ENCODE assay signal across 1 cellular context in the genomic region with DNA sequence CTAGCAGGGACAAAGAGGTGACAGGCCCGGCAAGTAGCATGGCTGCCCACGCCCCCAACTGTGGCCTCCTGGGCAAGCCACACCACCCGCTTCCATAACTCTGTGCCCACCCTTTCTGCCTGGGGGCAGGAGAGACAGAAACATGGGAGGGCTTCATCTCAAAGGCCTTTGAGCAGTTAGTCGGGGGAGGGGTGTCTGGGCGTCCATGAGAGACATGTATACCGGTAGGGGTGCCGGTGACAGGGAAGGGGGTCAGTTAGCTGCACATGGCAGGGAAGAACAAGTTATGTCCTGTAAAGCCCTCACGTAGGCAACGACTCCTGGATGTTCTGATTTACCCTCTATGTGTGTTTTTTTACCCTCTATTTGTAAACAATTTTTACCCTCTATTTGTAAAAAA.
TF ChIP-seq lines count a peak whose summit lies in the region.

No MANE protein-coding gene starts in this region.

TF ChIP-seq in GM23338, 12 proteins besides CTCF, POLR2A, EP300 and RAD21 (continued from another document):
- TF ChIP-seq, protein P1, sequence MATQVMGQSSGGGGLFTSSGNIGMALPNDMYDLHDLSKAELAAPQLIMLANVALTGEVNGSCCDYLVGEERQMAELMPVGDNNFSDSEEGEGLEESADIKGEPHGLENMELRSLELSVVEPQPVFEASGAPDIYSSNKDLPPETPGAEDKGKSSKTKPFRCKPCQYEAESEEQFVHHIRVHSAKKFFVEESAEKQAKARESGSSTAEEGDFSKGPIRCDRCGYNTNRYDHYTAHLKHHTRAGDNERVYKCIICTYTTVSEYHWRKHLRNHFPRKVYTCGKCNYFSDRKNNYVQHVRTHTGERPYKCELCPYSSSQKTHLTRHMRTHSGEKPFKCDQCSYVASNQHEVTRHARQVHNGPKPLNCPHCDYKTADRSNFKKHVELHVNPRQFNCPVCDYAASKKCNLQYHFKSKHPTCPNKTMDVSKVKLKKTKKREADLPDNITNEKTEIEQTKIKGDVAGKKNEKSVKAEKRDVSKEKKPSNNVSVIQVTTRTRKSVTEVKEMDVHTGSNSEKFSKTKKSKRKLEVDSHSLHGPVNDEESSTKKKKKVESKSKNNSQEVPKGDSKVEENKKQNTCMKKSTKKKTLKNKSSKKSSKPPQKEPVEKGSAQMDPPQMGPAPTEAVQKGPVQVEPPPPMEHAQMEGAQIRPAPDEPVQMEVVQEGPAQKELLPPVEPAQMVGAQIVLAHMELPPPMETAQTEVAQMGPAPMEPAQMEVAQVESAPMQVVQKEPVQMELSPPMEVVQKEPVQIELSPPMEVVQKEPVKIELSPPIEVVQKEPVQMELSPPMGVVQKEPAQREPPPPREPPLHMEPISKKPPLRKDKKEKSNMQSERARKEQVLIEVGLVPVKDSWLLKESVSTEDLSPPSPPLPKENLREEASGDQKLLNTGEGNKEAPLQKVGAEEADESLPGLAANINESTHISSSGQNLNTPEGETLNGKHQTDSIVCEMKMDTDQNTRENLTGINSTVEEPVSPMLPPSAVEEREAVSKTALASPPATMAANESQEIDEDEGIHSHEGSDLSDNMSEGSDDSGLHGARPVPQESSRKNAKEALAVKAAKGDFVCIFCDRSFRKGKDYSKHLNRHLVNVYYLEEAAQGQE (IDR thresholded peaks at IDR 0.05; ENCODE audit: unreplicated experiment): no peak
- TF ChIP-seq, protein P2, sequence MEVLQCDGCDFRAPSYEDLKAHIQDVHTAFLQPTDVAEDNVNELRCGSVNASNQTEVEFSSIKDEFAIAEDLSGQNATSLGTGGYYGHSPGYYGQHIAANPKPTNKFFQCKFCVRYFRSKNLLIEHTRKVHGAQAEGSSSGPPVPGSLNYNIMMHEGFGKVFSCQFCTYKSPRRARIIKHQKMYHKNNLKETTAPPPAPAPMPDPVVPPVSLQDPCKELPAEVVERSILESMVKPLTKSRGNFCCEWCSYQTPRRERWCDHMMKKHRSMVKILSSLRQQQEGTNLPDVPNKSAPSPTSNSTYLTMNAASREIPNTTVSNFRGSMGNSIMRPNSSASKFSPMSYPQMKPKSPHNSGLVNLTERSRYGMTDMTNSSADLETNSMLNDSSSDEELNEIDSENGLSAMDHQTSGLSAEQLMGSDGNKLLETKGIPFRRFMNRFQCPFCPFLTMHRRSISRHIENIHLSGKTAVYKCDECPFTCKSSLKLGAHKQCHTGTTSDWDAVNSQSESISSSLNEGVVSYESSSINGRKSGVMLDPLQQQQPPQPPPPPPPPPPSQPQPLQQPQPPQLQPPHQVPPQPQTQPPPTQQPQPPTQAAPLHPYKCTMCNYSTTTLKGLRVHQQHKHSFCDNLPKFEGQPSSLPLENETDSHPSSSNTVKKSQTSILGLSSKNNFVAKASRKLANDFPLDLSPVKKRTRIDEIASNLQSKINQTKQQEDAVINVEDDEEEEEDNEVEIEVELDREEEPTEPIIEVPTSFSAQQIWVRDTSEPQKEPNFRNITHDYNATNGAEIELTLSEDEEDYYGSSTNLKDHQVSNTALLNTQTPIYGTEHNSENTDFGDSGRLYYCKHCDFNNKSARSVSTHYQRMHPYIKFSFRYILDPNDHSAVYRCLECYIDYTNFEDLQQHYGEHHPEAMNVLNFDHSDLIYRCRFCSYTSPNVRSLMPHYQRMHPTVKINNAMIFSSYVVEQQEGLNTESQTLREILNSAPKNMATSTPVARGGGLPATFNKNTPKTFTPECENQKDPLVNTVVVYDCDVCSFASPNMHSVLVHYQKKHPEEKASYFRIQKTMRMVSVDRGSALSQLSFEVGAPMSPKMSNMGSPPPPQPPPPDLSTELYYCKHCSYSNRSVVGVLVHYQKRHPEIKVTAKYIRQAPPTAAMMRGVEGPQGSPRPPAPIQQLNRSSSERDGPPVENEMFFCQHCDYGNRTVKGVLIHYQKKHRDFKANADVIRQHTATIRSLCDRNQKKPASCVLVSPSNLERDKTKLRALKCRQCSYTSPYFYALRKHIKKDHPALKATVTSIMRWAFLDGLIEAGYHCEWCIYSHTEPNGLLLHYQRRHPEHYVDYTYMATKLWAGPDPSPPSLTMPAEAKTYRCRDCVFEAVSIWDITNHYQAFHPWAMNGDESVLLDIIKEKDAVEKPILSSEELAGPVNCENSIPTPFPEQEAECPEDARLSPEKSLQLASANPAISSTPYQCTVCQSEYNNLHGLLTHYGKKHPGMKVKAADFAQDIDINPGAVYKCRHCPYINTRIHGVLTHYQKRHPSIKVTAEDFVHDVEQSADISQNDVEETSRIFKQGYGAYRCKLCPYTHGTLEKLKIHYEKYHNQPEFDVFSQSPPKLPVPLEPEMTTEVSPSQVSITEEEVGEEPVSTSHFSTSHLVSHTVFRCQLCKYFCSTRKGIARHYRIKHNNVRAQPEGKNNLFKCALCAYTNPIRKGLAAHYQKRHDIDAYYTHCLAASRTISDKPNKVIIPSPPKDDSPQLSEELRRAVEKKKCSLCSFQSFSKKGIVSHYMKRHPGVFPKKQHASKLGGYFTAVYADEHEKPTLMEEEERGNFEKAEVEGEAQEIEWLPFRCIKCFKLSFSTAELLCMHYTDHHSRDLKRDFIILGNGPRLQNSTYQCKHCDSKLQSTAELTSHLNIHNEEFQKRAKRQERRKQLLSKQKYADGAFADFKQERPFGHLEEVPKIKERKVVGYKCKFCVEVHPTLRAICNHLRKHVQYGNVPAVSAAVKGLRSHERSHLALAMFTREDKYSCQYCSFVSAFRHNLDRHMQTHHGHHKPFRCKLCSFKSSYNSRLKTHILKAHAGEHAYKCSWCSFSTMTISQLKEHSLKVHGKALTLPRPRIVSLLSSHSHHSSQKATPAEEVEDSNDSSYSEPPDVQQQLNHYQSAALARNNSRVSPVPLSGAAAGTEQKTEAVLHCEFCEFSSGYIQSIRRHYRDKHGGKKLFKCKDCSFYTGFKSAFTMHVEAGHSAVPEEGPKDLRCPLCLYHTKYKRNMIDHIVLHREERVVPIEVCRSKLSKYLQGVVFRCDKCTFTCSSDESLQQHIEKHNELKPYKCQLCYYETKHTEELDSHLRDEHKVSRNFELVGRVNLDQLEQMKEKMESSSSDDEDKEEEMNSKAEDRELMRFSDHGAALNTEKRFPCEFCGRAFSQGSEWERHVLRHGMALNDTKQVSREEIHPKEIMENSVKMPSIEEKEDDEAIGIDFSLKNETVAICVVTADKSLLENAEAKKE (CRISPR knock-in tag; IDR thresholded peaks at IDR 0.05): no peak
- TF ChIP-seq POLR2AphosphoS5 (IDR thresholded peaks at IDR 0.05; ENCODE audit: low read depth) (no peak), EZH2 (IDR thresholded peaks at IDR 0.05; ENCODE audit: low read depth, unreplicated experiment) (no peak), EZH2phosphoT487 (IDR thresholded peaks at IDR 0.05; ENCODE audit: unreplicated experiment) (no peak), NANOG (IDR thresholded peaks at IDR 0.05; ENCODE audit: borderline replicate concordance) (no peak), ZNF331 (CRISPR knock-in tag; IDR thresholded peaks at IDR 0.05; ENCODE audit: low read depth) (no peak), ZNF114 (CRISPR knock-in tag; IDR thresholded peaks at IDR 0.05) (no peak), JUNB (IDR thresholded peaks at IDR 0.05; ENCODE audit: unreplicated experiment) (no peak)
- TF ChIP-seq, protein P3, sequence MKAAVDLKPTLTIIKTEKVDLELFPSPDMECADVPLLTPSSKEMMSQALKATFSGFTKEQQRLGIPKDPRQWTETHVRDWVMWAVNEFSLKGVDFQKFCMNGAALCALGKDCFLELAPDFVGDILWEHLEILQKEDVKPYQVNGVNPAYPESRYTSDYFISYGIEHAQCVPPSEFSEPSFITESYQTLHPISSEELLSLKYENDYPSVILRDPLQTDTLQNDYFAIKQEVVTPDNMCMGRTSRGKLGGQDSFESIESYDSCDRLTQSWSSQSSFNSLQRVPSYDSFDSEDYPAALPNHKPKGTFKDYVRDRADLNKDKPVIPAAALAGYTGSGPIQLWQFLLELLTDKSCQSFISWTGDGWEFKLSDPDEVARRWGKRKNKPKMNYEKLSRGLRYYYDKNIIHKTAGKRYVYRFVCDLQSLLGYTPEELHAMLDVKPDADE (IDR thresholded peaks at IDR 0.05): no peak
